In genomic region chr5:132473019-132473531, GRCh38 we compare ENCODE assay signal across 8 cellular contexts. TPM values are rescaled to one million over a fixed set of nuclear protein-coding genes. Genes with fewer than 3 reads are reported as not detected.
A peak's percentile ranks its signal among the peaks of the same experiment; 100 is the strongest.
DNase-seq lines count a peak whose midpoint lies in the region; ATAC-seq, FAIRE-seq and TF ChIP-seq lines count a peak whose summit lies in the region.

No MANE protein-coding gene starts in this region.

- no peaks in the 10 kb centered on the region for H3K79me2 ChIP-seq in keratinocyte (ENCODE audit: control insufficient read depth, insufficient read depth, low read length)

- H3K4me3 ChIP-seq in keratinocyte (ENCODE audit: control insufficient read depth in 2 of 3, extremely low read depth in 1 of 3, insufficient read depth in 2 of 3, low read depth in 1 of 3, low read length in 3 of 3) (no peak overlapping the region), foreskin fibroblast (ENCODE audit: low read depth in 1 of 2, low read length in 2 of 2) (no peak overlapping the region)

- no peaks in the 10 kb centered on the region for H3K9me1 ChIP-seq in keratinocyte (ENCODE audit: control insufficient read depth, extremely low read depth, insufficient read depth, low read length)

- H3K4me2 ChIP-seq in keratinocyte (ENCODE audit: control insufficient read depth, extremely low read depth, insufficient read depth, low read depth, low read length), result no peak overlapping the region

- dilution Hi-C loops in keratinocyte (cut with MboI; ENCODE audit: extremely low pct_ligation_motif_present, low sequenced_read_pairs), result no loop called here

- H3K4me1 ChIP-seq in keratinocyte (ENCODE audit: control insufficient read depth, extremely low read depth, insufficient read depth, low read length), result peaks cover 19% of the 10 kb centered on the region

- H3K27ac ChIP-seq in keratinocyte (ENCODE audit: control insufficient read depth, insufficient read depth, low read length), result no peak overlapping the region

- H3K9me3 ChIP-seq in keratinocyte (ENCODE audit: control insufficient read depth, low read depth, low read length), result no peaks in the 10 kb centered on the region

- peak; percentile 52 for TF ChIP-seq POLR2A in GM18505 (IDR thresholded peaks at IDR 0.05; ENCODE audit: borderline replicate concordance, extremely low read depth, insufficient read depth, insufficient read length)

- FAIRE-seq in keratinocyte (lab: Jason Lieb, UNC), result peak; percentile 74

- no peaks in the 10 kb centered on the region for H3K27me3 ChIP-seq in keratinocyte (ENCODE audit: control insufficient read depth, extremely low read depth, insufficient read depth, low read length)

- H4K20me1 ChIP-seq in keratinocyte (ENCODE audit: control insufficient read depth, extremely low read depth, insufficient read depth, low read length), result no peaks in the 10 kb centered on the region

- DNase-seq in UCSD-AML1 (lab: John Stamatoyannopoulos, UW; ENCODE audit: unreplicated experiment) (peak; percentile 68), keratinocyte (ENCODE audit: low read depth, low spot score) (no peak), GDM1 (lab: John Stamatoyannopoulos, UW) (no peak), NCI-H1930 (lab: John Stamatoyannopoulos, UW) (no peak), foreskin fibroblast (no peak), NOMO-1 treated with dmso at 0.1 percent for 144 hours (lab: John Stamatoyannopoulos, UW; ENCODE audit: unreplicated experiment) (no peak)

- TF ChIP-seq CTCF in keratinocyte (optimal IDR thresholded peaks at IDR 0.05 in 1 of 3, IDR thresholded peaks at IDR 0.05 in 1 of 3, conservative IDR thresholded peaks at IDR 0.05 in 1 of 3; ENCODE audit: extremely low read depth in 1 of 3, insufficient read depth in 2 of 3, low read length in 3 of 3), result no peak
- TF ChIP-seq CTCF in foreskin fibroblast (IDR thresholded peaks at IDR 0.05; ENCODE audit: low read depth, low read length), result no peak

- ATAC-seq in GM18505 (IDR thresholded peaks at IDR 0.05; ENCODE audit: unreplicated experiment) (peak; percentile 66), HG02798 (IDR thresholded peaks at IDR 0.05; ENCODE audit: poor library complexity, unreplicated experiment) (peak; percentile 76)

- H3K9ac ChIP-seq in keratinocyte (ENCODE audit: control insufficient read depth, extremely low read depth, insufficient read depth, low read length), result no peak overlapping the region

- H3K36me3 ChIP-seq in keratinocyte (ENCODE audit: control insufficient read depth in 2 of 2, extremely low read depth in 1 of 2, insufficient read depth in 2 of 2, low read length in 2 of 2), result no peaks in the 10 kb centered on the region

- H2AFZ ChIP-seq in keratinocyte (ENCODE audit: control insufficient read depth, low read length), result no peak overlapping the region

RNA-seq across cellular contexts. Expression of gene IRF1, which starts 17.5 kb away (rescaled TPM):
- 3.7 to 16.4 TPM (median 6.2 TPM) in 3 replicates for polyA plus RNA-seq in keratinocyte
- polyA plus RNA-seq in keratinocyte (2011; ENCODE audit: low read depth), result 1.5 TPM
- polyA plus RNA-seq in keratinocyte (2011; cell fraction: cytosol; rRNA removed), result 5.1 and 5.5 TPM in 2 replicates
- polyA plus RNA-seq in keratinocyte (2011; cell fraction: nucleus; rRNA removed), result 10.1 and 10.5 TPM in 2 replicates
- 3.0 and 14.7 TPM in 2 replicates for polyA plus RNA-seq in keratinocyte (2012; ENCODE audit: low replicate concordance)
- polyA minus RNA-seq in keratinocyte, result 4.8 to 17.6 TPM (median 13.9 TPM) in 3 replicates
- polyA minus RNA-seq in keratinocyte (2011; cell fraction: cytosol; rRNA and poly(A)+ RNA removed), result 2.1 TPM
- 8.0 and 9.3 TPM in 2 replicates for polyA minus RNA-seq in keratinocyte (2011; cell fraction: nucleus; rRNA and poly(A)+ RNA removed)
